24 cellular contexts compared by ENCODE assay signal in the genomic region with DNA sequence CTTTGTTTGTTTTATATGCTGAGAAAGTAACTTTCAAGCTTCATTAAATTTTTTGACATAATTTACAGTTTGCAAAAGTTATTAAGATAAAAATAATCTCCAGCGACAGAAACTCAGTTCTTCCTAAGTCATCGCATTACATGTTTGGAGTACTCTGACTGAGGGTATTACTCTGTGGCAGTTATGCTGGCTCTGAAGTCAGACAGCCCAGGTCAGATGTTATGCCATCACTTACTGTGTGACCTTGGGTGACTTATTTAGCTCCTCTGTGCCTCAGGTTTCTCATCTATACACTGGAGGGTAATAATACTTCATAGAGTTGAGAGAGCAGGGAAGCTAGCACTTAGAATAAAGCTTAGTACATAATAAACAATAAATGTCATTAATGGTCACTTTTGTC.
"Had no signal": no experiment of that assay in that cellular context is flagged by ENCODE, and none has a peak within 500 bp of the region (broad histone marks: within the 10 kb centered on the region; RNA-seq: fewer than 3 reads in every experiment).

No MANE protein-coding gene starts in this region.

- H3K36me3 ChIP-seq: neutrophil, pancreas, prostate gland, right lobe of liver, sigmoid colon, stomach, thoracic aorta, thyroid gland, tibial nerve, upper lobe of left lung, vagina had no signal

- DNase-seq: nephron progenitor cell; nucleus accumbens; pancreas; right cardiac atrium; right lobe of liver; sigmoid colon; small intestine; stimulated activated CD4-positive, alpha-beta T cell treated with anti-CD3 and anti-CD28 coated beads, Interleukin-15, amount 100 ng/mL, for 24 hours; stimulated activated CD4-positive, alpha-beta T cell treated with anti-CD3 and anti-CD28 coated beads, Interleukin-2, amount 100 ng/mL, for 24 hours; stimulated activated CD4-positive, alpha-beta T cell treated with anti-CD3 and anti-CD28 coated beads, Interleukin-2, amount 100 ng/mL, for 48 hours; stimulated activated CD4-positive, alpha-beta T cell treated with anti-CD3 and anti-CD28 coated beads, Interleukin-4, amount 100 ng/mL, for 24 hours; stimulated activated naive B cell treated with anti-CD40 and anti-IgM and Interleukin-4, amounts not matched to agents 10 μg/mL and 1 μg/mL and 100 μg/mL, for 72 hours; stimulated activated naive CD4-positive, alpha-beta T cell treated with Interleukin-2 at 50 U/mL for 16 hours; stomach; thyroid gland; trophoblast cell; upper lobe of left lung had no signal

- H3K4me3 ChIP-seq: pancreas, prostate gland, right lobe of liver, sigmoid colon, stomach, thoracic aorta, thyroid gland, tibial nerve, upper lobe of left lung, vagina had no signal

- H3K4me1 ChIP-seq: prostate gland, right lobe of liver, sigmoid colon, thyroid gland, tibial nerve, upper lobe of left lung, vagina had no signal

- H3K27me3 ChIP-seq: pancreas, right lobe of liver, sigmoid colon, stomach, thyroid gland, tibial nerve, upper lobe of left lung, vagina had no signal

- ATAC-seq: natural killer cell treated with Interleukin-12 subunit alpha and Interleukin-12 subunit beta and Interleukin-15 and Interleukin-18, amount 100 ng/mL, for 72 hours; pancreas; right cardiac atrium; right lobe of liver; stimulated activated effector memory CD8-positive, alpha-beta T cell treated with anti-CD3 and anti-CD28 coated beads, Interleukin-12 subunit alpha, Interleukin-12 subunit beta, amount 100 ng/mL, for 72 hours; stimulated activated naive B cell treated with anti-CD40 and anti-IgM and Interleukin-4, amounts not matched to agents 10 μg/mL and 1 μg/mL and 100 μg/mL, for 72 hours had no signal

- H3K27ac ChIP-seq: neutrophil, pancreas, prostate gland, right lobe of liver, sigmoid colon, stomach, thoracic aorta, thyroid gland, tibial nerve, upper lobe of left lung, vagina had no signal

- H3K9me3 ChIP-seq: neutrophil, pancreas, prostate gland, right lobe of liver, sigmoid colon, stomach, thoracic aorta, thyroid gland, tibial nerve, upper lobe of left lung, vagina had no signal
